14 cellular contexts compared by ENCODE assay signal in the genomic region with DNA sequence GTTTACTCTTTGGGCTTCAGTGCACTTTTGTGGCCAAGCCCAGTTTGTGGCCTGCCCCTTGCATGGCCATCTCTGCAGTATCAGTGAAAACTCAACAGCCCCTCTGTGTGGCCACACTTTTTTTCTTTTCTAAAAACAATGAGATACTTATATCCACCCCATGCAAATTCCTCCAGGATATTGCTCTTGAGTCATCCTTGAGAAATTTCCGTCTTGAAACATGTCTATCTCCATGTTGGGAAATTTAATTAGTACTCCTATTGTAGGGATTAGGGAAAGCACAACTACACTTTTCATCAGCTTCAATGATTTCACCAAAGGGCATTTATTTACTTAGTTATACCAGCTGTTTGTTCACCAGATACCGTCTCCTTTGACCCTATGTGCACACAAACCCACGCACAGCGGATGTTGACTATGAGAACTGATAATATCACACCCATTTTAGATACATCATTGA.
DNase-seq lines count a peak whose midpoint lies in the region; ATAC-seq and TF ChIP-seq lines count a peak whose summit lies in the region.
"Had no signal": no experiment of that assay in that cellular context is flagged by ENCODE, and none has a peak within 500 bp of the region (broad histone marks: within the 10 kb centered on the region; RNA-seq: fewer than 3 reads in every experiment).

No MANE protein-coding gene starts in this region.

- intact Hi-C loops in transverse colon (cut with DNase I; ENCODE audit: low total_unique reads): no loop called here

- no peak for TF ChIP-seq CTCF in cardiac fibroblast (IDR thresholded peaks at IDR 0.05; ENCODE audit: low read depth, low read length)
- TF ChIP-seq CTCF in transverse colon (IDR thresholded peaks at IDR 0.05): no peak

- no peak for TF ChIP-seq POLR2A in transverse colon (IDR thresholded peaks at IDR 0.05)

- no peaks in the 10 kb centered on the region for H3K79me1 ChIP-seq in mesenchymal stem cell (replicated peaks; ENCODE audit: low read length, poor library complexity, severe bottlenecking)

- H3K27me3 ChIP-seq in mesenchymal stem cell (ENCODE audit: control insufficient read depth in 1 of 2, insufficient read depth in 1 of 2, low read length in 2 of 2): no peaks in the 10 kb centered on the region
- no peaks in the 10 kb centered on the region for H3K27me3 ChIP-seq in transverse colon
- H3K27me3 ChIP-seq: upper lobe of right lung had no signal

- H3K9me3 ChIP-seq in mesenchymal stem cell (ENCODE audit: control insufficient read depth, low read length): no peaks in the 10 kb centered on the region
- no peaks in the 10 kb centered on the region for H3K9me3 ChIP-seq in transverse colon
- H3K9me3 ChIP-seq: upper lobe of right lung had no signal

- no peak overlapping the region for H4K91ac ChIP-seq in mesenchymal stem cell (ENCODE audit: low read length)

- ATAC-seq in GM21390 (IDR thresholded peaks at IDR 0.05; ENCODE audit: unreplicated experiment): no peak
- ATAC-seq in HG03280 (IDR thresholded peaks at IDR 0.05; ENCODE audit: unreplicated experiment): no peak
- ATAC-seq: upper lobe of right lung had no signal

- no peak overlapping the region for H3K27ac ChIP-seq in mesenchymal stem cell (ENCODE audit: low read length, poor library complexity, severe bottlenecking)
- H3K27ac ChIP-seq in transverse colon: no peak overlapping the region
- H3K27ac ChIP-seq: upper lobe of right lung had no signal

- H3K36me3 ChIP-seq in mesenchymal stem cell (ENCODE audit: control insufficient read depth in 1 of 2, insufficient read depth in 2 of 2, low read depth in 1 of 2, low read length in 2 of 2) (no peaks in the 10 kb centered on the region), transverse colon (no peaks in the 10 kb centered on the region)
- H3K36me3 ChIP-seq: upper lobe of right lung had no signal

- no peak overlapping the region for H2BK12ac ChIP-seq in mesenchymal stem cell (ENCODE audit: low read length in 2 of 2)

- no peak overlapping the region for H3K4ac ChIP-seq in mesenchymal stem cell (ENCODE audit: low read depth in 1 of 2, low read length in 2 of 2)

- in situ Hi-C loops in transverse colon (cut with MboI; ENCODE audit: low pct_ligation_motif_present in 1 of 4, low pct_unique_long_range_greater_than_20kb in 1 of 4, low sequenced_read_pairs in 3 of 4): no loop called here

- no peak overlapping the region for H3K4me2 ChIP-seq in mesenchymal stem cell (ENCODE audit: low read length, poor library complexity, severe bottlenecking)

- no peak overlapping the region for H2AK5ac ChIP-seq in mesenchymal stem cell (ENCODE audit: low read length, severe bottlenecking)

- no peak overlapping the region for H4K8ac ChIP-seq in mesenchymal stem cell (ENCODE audit: low read length)

- TF ChIP-seq EP300 in transverse colon (IDR thresholded peaks at IDR 0.05; ENCODE audit: low read depth): no peak

- no peak overlapping the region for H3K9ac ChIP-seq in mesenchymal stem cell (ENCODE audit: low read length)

- 54% methylated on average over 3 of the region's 4 CpGs for WGBS in mesenchymal stem cell
- WGBS in transverse colon (ENCODE audit: low coverage in 1 of 2), 2 donors: 60 to 71% methylated on average over 4 of the region's 4 CpGs

- H2BK120ac ChIP-seq in mesenchymal stem cell (ENCODE audit: low read depth, low read length): no peak overlapping the region

- no peak overlapping the region for H3K23ac ChIP-seq in mesenchymal stem cell (ENCODE audit: low read length in 2 of 2)

- H3K18ac ChIP-seq in mesenchymal stem cell (ENCODE audit: low read depth in 1 of 2, low read length in 2 of 2): no peak overlapping the region

- H2BK15ac ChIP-seq in mesenchymal stem cell (ENCODE audit: low read depth, poor library complexity, severe bottlenecking): no peak overlapping the region

- no peak overlapping the region for H3K14ac ChIP-seq in mesenchymal stem cell (ENCODE audit: low read length in 2 of 2)

- no peak overlapping the region for H3K4me3 ChIP-seq in cardiac fibroblast (replicated peaks in 1 of 2; ENCODE audit: low read depth in 2 of 2, low read length in 2 of 2)
- H3K4me3 ChIP-seq in mesenchymal stem cell (ENCODE audit: insufficient read depth in 1 of 2, low read depth in 1 of 2, low read length in 2 of 2): no peak overlapping the region
- H3K4me3 ChIP-seq in transverse colon: no peak overlapping the region
- H3K4me3 ChIP-seq: upper lobe of right lung had no signal

- H3K4me1 ChIP-seq in mesenchymal stem cell (ENCODE audit: control insufficient read depth, insufficient read depth, low read depth, low read length) (no peaks in the 10 kb centered on the region), transverse colon (no peaks in the 10 kb centered on the region)
- H3K4me1 ChIP-seq: upper lobe of right lung had no signal

- DNase-seq in ELR (ENCODE audit: low read depth) (peak; percentile 78), NCI-H146 treated with DMSO at 0.1 percent for 48 hours (lab: John Stamatoyannopoulos, UW; ENCODE audit: unreplicated experiment) (peak; percentile 81), cardiac fibroblast (ENCODE audit: low read depth in 2 of 2) (peak; percentile 89 to 97), mesenchymal stem cell (peak; percentile 75), transverse colon (no peak), NAMALWA (ENCODE audit: low spot score) (no peak)
- DNase-seq: activated effector memory CD4-positive, alpha-beta T cell treated with anti-CD3 and anti-CD28 coated beads, Interleukin-2, amount 50 U/mL, for 16 hours; DND-41; midbrain; stimulated activated CD4-positive, alpha-beta T cell treated with anti-CD3 and anti-CD28 coated beads, Interleukin-2, amount 100 ng/mL, for 24 hours; T-helper 9 cell; upper lobe of right lung had no signal

- no peak overlapping the region for H2AFZ ChIP-seq in mesenchymal stem cell (ENCODE audit: low read depth, low read length)

- no peak overlapping the region for H2BK5ac ChIP-seq in mesenchymal stem cell (ENCODE audit: low read depth, low read length, poor library complexity, severe bottlenecking)

Comparison
In these comparisons a context has a peak if more than half of its experiments do, and no peak if none do; other contexts are left out.
1. DNase-seq: peak in ELR (single experiment), NCI-H146 treated with DMSO at 0.1 percent for 48 hours (single experiment), cardiac fibroblast (2 of 2) and mesenchymal stem cell (single experiment); none in transverse colon (single experiment) and NAMALWA (single experiment).